8 cellular contexts compared by ENCODE assay signal in the genomic region with DNA sequence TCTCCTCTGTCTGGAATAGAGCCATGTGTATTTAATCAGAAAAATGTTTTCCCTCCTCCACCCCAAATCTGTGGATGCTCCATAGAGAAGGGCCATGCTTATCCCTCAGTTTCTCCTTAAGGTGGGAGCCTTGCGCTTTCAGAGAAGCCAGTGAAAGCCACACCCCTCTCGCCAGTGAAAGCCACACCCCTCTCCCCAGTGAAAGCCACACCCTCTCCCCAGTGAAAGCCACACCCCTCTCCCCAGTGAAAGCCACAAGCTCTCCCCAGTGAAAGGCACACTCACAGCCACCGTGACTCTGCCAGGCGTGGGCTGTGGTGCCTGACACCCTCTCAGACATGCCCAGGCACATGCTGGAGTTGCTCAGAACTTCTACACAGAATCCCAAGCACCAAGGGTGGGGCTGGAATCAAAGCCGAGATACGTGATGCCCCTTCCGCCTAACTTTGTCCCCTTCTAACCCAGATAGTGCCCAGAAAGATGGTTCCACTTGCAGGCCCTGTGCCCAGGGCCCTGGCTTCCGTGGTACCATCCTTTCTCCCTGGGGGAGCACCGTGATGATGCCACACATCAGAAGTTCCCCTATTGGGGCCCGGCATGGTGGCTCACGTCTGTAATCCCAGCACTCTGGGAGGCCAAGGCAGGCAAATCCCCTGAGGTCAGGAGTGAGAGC. TPM values are rescaled to one million over a fixed set of nuclear protein-coding genes. Genes with fewer than 3 reads are reported as not detected.
DNase-seq lines count a peak whose midpoint lies in the region; ATAC-seq and TF ChIP-seq lines count a peak whose summit lies in the region.

No MANE protein-coding gene starts in this region.

- H3K4me3 Mint-ChIP-seq in activated CD4-positive, alpha-beta T cell treated with anti-CD3 and anti-CD28 coated beads, Interleukin-2, amount 10 ng/mL, durations not matched to agents 24 days and 14 days: peak overlapping the region; percentile 43

- H2BK12ac ChIP-seq in neuronal stem cell (ENCODE audit: low read length): no peak overlapping the region

- WGBS in neuronal stem cell (ENCODE audit: extremely low coverage in 2 of 2, insufficient read length in 2 of 2, insufficient replicate concordance in 1 of 2), 2 donors: no CpG with 5 or more reads among the region's 11 CpGs

- H3K9me3 ChIP-seq in left ventricle myocardium inferior (replicated peaks): no peaks in the 10 kb centered on the region
- H3K9me3 ChIP-seq in neuronal stem cell (replicated peaks in 1 of 2; ENCODE audit: control insufficient read depth in 2 of 2, insufficient read depth in 1 of 2, low read depth in 1 of 2, low read length in 2 of 2): peaks cover 0 to 1% of the 10 kb centered on the region in 2 donors
- no peaks in the 10 kb centered on the region for H3K9me3 ChIP-seq in MG63

- H3K18ac ChIP-seq in neuronal stem cell (ENCODE audit: low read length): peak overlapping the region; percentile 8

- H3K9ac ChIP-seq in neuronal stem cell (ENCODE audit: low read depth, low read length, poor library complexity): peak overlapping the region; percentile 37

- ATAC-seq in Right ventricle myocardium superior (ENCODE audit: poor library complexity): peak; percentile 57

- H3K79me1 ChIP-seq in neuronal stem cell (ENCODE audit: low read depth, low read length): no peaks in the 10 kb centered on the region

- H2AFZ ChIP-seq in neuronal stem cell (ENCODE audit: low read length): peak overlapping the region; percentile 5

- H3K36me3 ChIP-seq in left ventricle myocardium inferior: no peaks in the 10 kb centered on the region
- no peaks in the 10 kb centered on the region for H3K36me3 ChIP-seq in neuronal stem cell (replicated peaks in 1 of 2; ENCODE audit: control insufficient read depth in 2 of 2, insufficient read depth in 2 of 2, low read length in 2 of 2)
- no peaks in the 10 kb centered on the region for H3K36me3 ChIP-seq in MG63

- no peak overlapping the region for H2BK5ac ChIP-seq in neuronal stem cell (ENCODE audit: low read length)

- H3K27ac Mint-ChIP-seq in activated CD4-positive, alpha-beta T cell treated with anti-CD3 and anti-CD28 coated beads, Interleukin-2, amount 10 ng/mL, durations not matched to agents 24 days and 14 days: peak overlapping the region; percentile 93

- intact Hi-C loops in Right ventricle myocardium superior (cut with DNase I): no loop called here
- intact Hi-C loops in left ventricle myocardium inferior (cut with micrococcal nuclease): no loop called here
- intact Hi-C loops in activated CD4-positive, alpha-beta T cell treated with anti-CD3 and anti-CD28 coated beads, Interleukin-2, amount 10 ng/mL, durations not matched to agents 24 days and 14 days (cut with micrococcal nuclease): loop anchor here (1.0 to 10.0 kb wide), 3 partner anchors 17 to 501 kb away; a partner anchor contains a TSS

- H2BK15ac ChIP-seq in neuronal stem cell (ENCODE audit: low read length): no peak overlapping the region

- no peaks in the 10 kb centered on the region for H3K27me3 Mint-ChIP-seq in activated CD4-positive, alpha-beta T cell treated with anti-CD3 and anti-CD28 coated beads, Interleukin-2, amount 10 ng/mL, durations not matched to agents 24 days and 14 days

- no peak for TF ChIP-seq CTCF in left ventricle myocardium inferior (IDR thresholded peaks at IDR 0.05; ENCODE audit: borderline replicate concordance)

- peaks cover 48% of the 10 kb centered on the region for H3K4me1 Mint-ChIP-seq in activated CD4-positive, alpha-beta T cell treated with anti-CD3 and anti-CD28 coated beads, Interleukin-2, amount 10 ng/mL, durations not matched to agents 24 days and 14 days

- no peak overlapping the region for H3K4me3 ChIP-seq in left ventricle myocardium inferior
- H3K4me3 ChIP-seq in neuronal stem cell (ENCODE audit: low read length in 2 of 2): no peak overlapping the region
- no peak overlapping the region for H3K4me3 ChIP-seq in MG63

- H2BK120ac ChIP-seq in neuronal stem cell (ENCODE audit: low read depth, low read length): no peak overlapping the region

- peaks cover 13% of the 10 kb centered on the region for H3K4me1 ChIP-seq in left ventricle myocardium inferior
- peaks cover 2 to 9% of the 10 kb centered on the region in 2 donors for H3K4me1 ChIP-seq in neuronal stem cell (ENCODE audit: control insufficient read depth in 2 of 2, insufficient read depth in 1 of 2, low read depth in 1 of 2, low read length in 2 of 2)

- H3K27me3 ChIP-seq in left ventricle myocardium inferior (ENCODE audit: low read depth): peaks cover 4% of the 10 kb centered on the region
- peaks cover 0 to 3% (median 0%) of the 10 kb centered on the region in 3 experiments for H3K27me3 ChIP-seq in neuronal stem cell (ENCODE audit: control insufficient read depth in 3 of 3, insufficient read depth in 3 of 3, low read depth in 1 of 3, low read length in 3 of 3)
- no peaks in the 10 kb centered on the region for H3K27me3 ChIP-seq in MG63

- H3K9me3 Mint-ChIP-seq in activated CD4-positive, alpha-beta T cell treated with anti-CD3 and anti-CD28 coated beads, Interleukin-2, amount 10 ng/mL, durations not matched to agents 24 days and 14 days: no peaks in the 10 kb centered on the region

- DNase-seq in Right ventricle myocardium superior (peak; percentile 57), left ventricle myocardium inferior (no peak), MV-4-11 (lab: John Stamatoyannopoulos, UW) (peak; percentile 68), ecto neural progenitor cell (ENCODE audit: low spot score) (peak; percentile 78), neuronal stem cell (ENCODE audit: low spot score) (no peak), NCI-H524 treated with DMSO at 0.1 percent for 48 hours (lab: John Stamatoyannopoulos, UW) (no peak), MG63 (no peak)
- DNase-seq in activated CD4-positive, alpha-beta T cell treated with anti-CD3 and anti-CD28 coated beads, Interleukin-2, amount 10 ng/mL, durations not matched to agents 24 days and 14 days: peak; percentile 93

- H3K14ac ChIP-seq in neuronal stem cell (ENCODE audit: low read length): no peak overlapping the region

- H4K8ac ChIP-seq in neuronal stem cell (ENCODE audit: low read depth, low read length): no peak overlapping the region

- H4K91ac ChIP-seq in neuronal stem cell (ENCODE audit: low read depth, low read length, poor library complexity): no peak overlapping the region

- H2AK5ac ChIP-seq in neuronal stem cell (ENCODE audit: low read depth, low read length): no peak overlapping the region

- no peak overlapping the region for H3K27ac ChIP-seq in left ventricle myocardium inferior (replicated peaks)
- no peak overlapping the region for H3K27ac ChIP-seq in neuronal stem cell (replicated peaks; ENCODE audit: low read length)

- H3K23ac ChIP-seq in neuronal stem cell (ENCODE audit: low read depth, low read length, poor library complexity): no peak overlapping the region

- H3K4me2 ChIP-seq in neuronal stem cell (ENCODE audit: insufficient read depth, low read length, poor library complexity, severe bottlenecking): no peak overlapping the region

- H3K4ac ChIP-seq in neuronal stem cell (ENCODE audit: low read length): no peak overlapping the region

- H3K36me3 Mint-ChIP-seq in activated CD4-positive, alpha-beta T cell treated with anti-CD3 and anti-CD28 coated beads, Interleukin-2, amount 10 ng/mL, durations not matched to agents 24 days and 14 days (ENCODE audit: low read depth): peaks cover 4% of the 10 kb centered on the region

RNA-seq across cellular contexts. Expression of a gene that starts 16.5 kb away (rescaled TPM):
- 2.9 TPM for total RNA-seq in Right ventricle myocardium superior
- 2.9 TPM for total RNA-seq in left ventricle myocardium inferior
- total RNA-seq in activated CD4-positive, alpha-beta T cell treated with anti-CD3 and anti-CD28 coated beads, Interleukin-2, amount 10 ng/mL, durations not matched to agents 24 days and 14 days: 22.7 and 23.6 TPM in 2 replicates
- 14.6 TPM for polyA plus RNA-seq in neuronal stem cell (2013, experiment 1 of 2)
- 14.4 TPM for polyA plus RNA-seq in neuronal stem cell (2013, experiment 2 of 2)
- total RNA-seq in MG63 (2014; rRNA removed; shearing (Covaris generic); ENCODE audit: low replicate concordance): 24.0 and 45.5 TPM in 2 replicates

Comparison
In these comparisons a context has a peak if more than half of its experiments do, and no peak if none do; other contexts are left out.
1. DNase-seq: peak in Right ventricle myocardium superior (single experiment), MV-4-11 (single experiment), activated CD4-positive, alpha-beta T cell treated with anti-CD3 and anti-CD28 coated beads, Interleukin-2, amount 10 ng/mL, durations not matched to agents 24 days and 14 days (single experiment) and ecto neural progenitor cell (single experiment); none in left ventricle myocardium inferior (single experiment), neuronal stem cell (single experiment), NCI-H524 treated with DMSO at 0.1 percent for 48 hours (single experiment) and MG63 (single experiment).